In the genomic region with DNA sequence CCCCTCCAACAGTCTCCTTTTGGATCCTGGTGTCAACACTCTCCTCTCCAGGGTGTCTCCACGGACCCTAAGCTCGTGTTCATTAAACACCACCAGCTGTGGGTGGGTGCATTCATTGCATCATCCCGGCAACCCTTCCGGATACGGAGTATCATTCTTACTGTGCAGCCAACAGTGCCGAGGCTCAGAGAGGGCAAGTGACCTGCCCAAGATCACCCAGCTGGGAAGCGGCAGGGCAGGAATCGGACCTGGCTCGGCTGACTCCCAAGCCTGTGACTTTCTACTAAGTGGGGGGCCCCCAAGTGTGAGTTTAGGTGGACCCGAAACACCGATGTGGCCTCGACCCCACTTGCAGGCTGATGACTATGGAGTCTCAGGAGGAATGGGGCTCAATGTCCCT, we compare ENCODE assay signal across 18 cellular contexts. TPM values are rescaled to one million over a fixed set of nuclear protein-coding genes. Genes with fewer than 3 reads are reported as not detected.
"Had no signal": no experiment of that assay in that cellular context is flagged by ENCODE, and none has a peak within 500 bp of the region (broad histone marks: within the 10 kb centered on the region; RNA-seq: fewer than 3 reads in every experiment).

No MANE protein-coding gene starts in this region.

- H3K27ac Mint-ChIP-seq: activated naive CD8-positive, alpha-beta T cell treated with anti-CD3 and anti-CD28 coated beads, Interleukin-2, amount 10 ng/mL, durations not matched to agents 7 days and 5 days; activated T-helper 1 cell treated with anti-CD3 and anti-CD28 coated beads, Interleukin-12 subunit alpha, Interleukin-12 subunit beta, Interleukin-2, Interleukin-4 antibody, amounts not matched to agents 30 ng/mL and 10 ng/mL and 1 ng/mL, durations not matched to agents 14 hours and 24 hours and 36 hours; memory B cell; natural killer cell; progenitor cell of endocrine pancreas had no signal

- H3K27me3 ChIP-seq: gastrocnemius medialis had no signal

- H3K36me3 Mint-ChIP-seq: activated naive CD8-positive, alpha-beta T cell treated with anti-CD3 and anti-CD28 coated beads, Interleukin-2, amount 10 ng/mL, durations not matched to agents 7 days and 5 days; natural killer cell had no signal

- H3K9me3 Mint-ChIP-seq: activated naive CD8-positive, alpha-beta T cell treated with anti-CD3 and anti-CD28 coated beads, Interleukin-2, amount 10 ng/mL, durations not matched to agents 7 days and 5 days; activated T-helper 1 cell treated with anti-CD3 and anti-CD28 coated beads, Interleukin-12 subunit alpha, Interleukin-12 subunit beta, Interleukin-2, Interleukin-4 antibody, amounts not matched to agents 30 ng/mL and 10 ng/mL and 1 ng/mL, durations not matched to agents 14 hours and 24 hours and 36 hours; memory B cell; natural killer cell had no signal

- H3K4me3 ChIP-seq: gastrocnemius medialis had no signal

- H3K27me3 Mint-ChIP-seq: activated naive CD8-positive, alpha-beta T cell treated with anti-CD3 and anti-CD28 coated beads, Interleukin-2, amount 10 ng/mL, durations not matched to agents 7 days and 5 days; memory B cell; progenitor cell of endocrine pancreas had no signal

- DNase-seq: activated CD4-positive, CD25-positive, alpha-beta regulatory T cell; activated naive CD4-positive, alpha-beta T cell; activated naive CD8-positive, alpha-beta T cell treated with anti-CD3 and anti-CD28 coated beads, Interleukin-2, amount 10 ng/mL, durations not matched to agents 7 days and 5 days; anterior cingulate cortex; cortex of kidney; effector memory CD4-positive, alpha-beta T cell; gastrocnemius medialis; islet precursor cell; natural killer cell; occipital lobe; stimulated activated CD4-positive, alpha-beta T cell treated with anti-CD3 and anti-CD28 coated beads, Interleukin-2, amount 100 ng/mL, for 24 hours had no signal

- ATAC-seq: gastrocnemius medialis, left lobe of liver, natural killer cell, sciatic nerve had no signal

- H3K4me3 Mint-ChIP-seq: activated naive CD8-positive, alpha-beta T cell treated with anti-CD3 and anti-CD28 coated beads, Interleukin-2, amount 10 ng/mL, durations not matched to agents 7 days and 5 days; activated T-helper 1 cell treated with anti-CD3 and anti-CD28 coated beads, Interleukin-12 subunit alpha, Interleukin-12 subunit beta, Interleukin-2, Interleukin-4 antibody, amounts not matched to agents 30 ng/mL and 10 ng/mL and 1 ng/mL, durations not matched to agents 14 hours and 24 hours and 36 hours; memory B cell; natural killer cell had no signal

- H3K9me3 ChIP-seq: gastrocnemius medialis had no signal

- H3K36me3 ChIP-seq: gastrocnemius medialis had no signal

RNA-seq across cellular contexts. Expression of a gene that starts 20.4 kb away (rescaled TPM):
- total RNA-seq: activated CD8-positive, alpha-beta memory T cell treated with anti-CD3 and anti-CD28 coated beads for 36 hours; activated naive CD8-positive, alpha-beta T cell treated with anti-CD3 and anti-CD28 coated beads, Interleukin-2, amount 10 ng/mL, durations not matched to agents 7 days and 5 days; activated T-helper 1 cell treated with anti-CD3 and anti-CD28 coated beads, Interleukin-12 subunit alpha, Interleukin-12 subunit beta, Interleukin-2, Interleukin-4 antibody, amounts not matched to agents 30 ng/mL and 10 ng/mL and 1 ng/mL, durations not matched to agents 14 hours and 24 hours and 36 hours; epithelial cell of proximal tubule; gastrocnemius medialis; left lobe of liver; natural killer cell; occipital lobe; progenitor cell of endocrine pancreas; sciatic nerve had no signal

RNA-seq across cellular contexts. Expression of a gene that starts 34.9 kb away (rescaled TPM):
- total RNA-seq: activated CD8-positive, alpha-beta memory T cell treated with anti-CD3 and anti-CD28 coated beads for 36 hours; activated naive CD8-positive, alpha-beta T cell treated with anti-CD3 and anti-CD28 coated beads, Interleukin-2, amount 10 ng/mL, durations not matched to agents 7 days and 5 days; activated T-helper 1 cell treated with anti-CD3 and anti-CD28 coated beads, Interleukin-12 subunit alpha, Interleukin-12 subunit beta, Interleukin-2, Interleukin-4 antibody, amounts not matched to agents 30 ng/mL and 10 ng/mL and 1 ng/mL, durations not matched to agents 14 hours and 24 hours and 36 hours; epithelial cell of proximal tubule; gastrocnemius medialis; left lobe of liver; natural killer cell; occipital lobe; sciatic nerve had no signal
